In genomic region chr1:97200627-97201026, GRCh38 we compare ENCODE assay signal across 16 cellular contexts.
A peak's percentile ranks its signal among the peaks of the same experiment; 100 is the strongest.
DNase-seq lines count a peak whose midpoint lies in the region; ATAC-seq and TF ChIP-seq lines count a peak whose summit lies in the region.
"Had no signal": no experiment of that assay in that cellular context is flagged by ENCODE, and none has a peak within 500 bp of the region (broad histone marks: within the 10 kb centered on the region; RNA-seq: fewer than 3 reads in every experiment).

No MANE protein-coding gene starts in this region.

- POLR2A ChIA-PET in HEK293T (lab: Yijun Ruan, JAX): no interaction called here

- peak; percentile 41; the same call in 2 of the 3 replicates for ATAC-seq in SK-N-SH treated with all-trans-retinoic acid at 6 μM for 48 hours
- ATAC-seq in HG03280 (IDR thresholded peaks at IDR 0.05; ENCODE audit: unreplicated experiment): no peak
- no peak for ATAC-seq in GM21825 (IDR thresholded peaks at IDR 0.05; ENCODE audit: unreplicated experiment)
- no peak for ATAC-seq in HG03571 (IDR thresholded peaks at IDR 0.05; ENCODE audit: unreplicated experiment)

- CTCF ChIA-PET in HEK293T (lab: Yijun Ruan, JAX): no interaction called here

- peak; percentile 15 for DNase-seq in Ammon's horn (ENCODE audit: low spot score)
- peak; percentile 34 for DNase-seq in MV-4-11 (lab: John Stamatoyannopoulos, UW)
- DNase-seq in medulla oblongata (ENCODE audit: extremely low spot score): peak; percentile 27
- DNase-seq in HEK293T (ENCODE audit: extremely low spot score): no peak
- DNase-seq: DMS79, IMR-90, NCI-H1092 treated with DMSO at 0.1 percent for 48 hours, NCI-H146, NCI-H2081, NCI-H748 treated with DMSO at 0.1 percent for 48 hours, PC-9, SIG-M5 had no signal

TF ChIP-seq in SK-N-SH treated with all-trans-retinoic acid at 6 μM for 48 hours, 23 proteins besides CTCF, POLR2A, EP300 and RAD21:
- TF ChIP-seq ISL1 (CRISPR knock-in tag; IDR thresholded peaks at IDR 0.05): 0 out of 2 replicates have a peak, but pooled peaks have one; percentile 1
- no peak for TF ChIP-seq ZC3H10 (CRISPR knock-in tag; IDR thresholded peaks at IDR 0.05)

TF ChIP-seq in HEK293T, 16 proteins besides CTCF, POLR2A, EP300 and RAD21:
- TF ChIP-seq PKNOX1 (IDR thresholded peaks at IDR 0.05) (no peak), ELF4 (IDR thresholded peaks at IDR 0.05) (no peak), CTBP1 (IDR thresholded peaks at IDR 0.05; ENCODE audit: borderline replicate concordance) (no peak), ARNT (IDR thresholded peaks at IDR 0.05) (no peak), TARDBP (IDR thresholded peaks at IDR 0.05) (no peak), ZNF384 (IDR thresholded peaks at IDR 0.05) (no peak), SUZ12 (IDR thresholded peaks at IDR 0.05) (no peak), BHLHE40 (IDR thresholded peaks at IDR 0.05; ENCODE audit: borderline replicate concordance) (no peak), HDGF (IDR thresholded peaks at IDR 0.05; ENCODE audit: borderline replicate concordance) (no peak), FOXA1 (IDR thresholded peaks at IDR 0.05) (no peak), NFRKB (IDR thresholded peaks at IDR 0.05) (no peak)
